In genomic region chr3:45955017-45955647, GRCh38 we compare ENCODE assay signal across 22 cellular contexts. TPM values are rescaled to one million over a fixed set of nuclear protein-coding genes. Genes with fewer than 3 reads are reported as not detected.
DNase-seq lines count a peak whose midpoint lies in the region; ATAC-seq and TF ChIP-seq lines count a peak whose summit lies in the region.
"Had no signal": no experiment of that assay in that cellular context is flagged by ENCODE, and none has a peak within 500 bp of the region (broad histone marks: within the 10 kb centered on the region; RNA-seq: fewer than 3 reads in every experiment).

No MANE protein-coding gene starts in this region.

- H3K27me3 ChIP-seq in SK-N-SH (ENCODE audit: insufficient read depth) (no peaks in the 10 kb centered on the region), gastrocnemius medialis (no peaks in the 10 kb centered on the region)

- no peak overlapping the region for H3K9ac ChIP-seq in SK-N-SH
- H3K9ac ChIP-seq: KMS-11 had no signal

- no peaks in the 10 kb centered on the region for H3K9me3 ChIP-seq in SK-N-SH
- no peaks in the 10 kb centered on the region for H3K9me3 ChIP-seq in gastrocnemius medialis

- H2AFZ ChIP-seq in SK-N-SH (ENCODE audit: low read depth) = no peak overlapping the region

- H3K4me1 ChIP-seq in SK-N-SH (ENCODE audit: control insufficient read depth in 1 of 2, insufficient read depth in 2 of 2, low read depth in 1 of 2, low read length in 1 of 2) (no peaks in the 10 kb centered on the region), gastrocnemius medialis (peaks cover 15 to 21% of the 10 kb centered on the region in 2 donors)

- no peak for TF ChIP-seq POLR2A in gastrocnemius medialis (IDR thresholded peaks at IDR 0.05)

- no peaks in the 10 kb centered on the region for H4K20me1 ChIP-seq in SK-N-SH (ENCODE audit: insufficient read depth)

- H3K36me3 ChIP-seq in SK-N-SH (replicated peaks in 1 of 2; ENCODE audit: control insufficient read depth in 1 of 2, insufficient read depth in 2 of 2, low read length in 1 of 2) = peaks cover 25 to 86% of the 10 kb centered on the region in 2 experiments
- peaks cover 0 to 92% of the 10 kb centered on the region in 2 donors for H3K36me3 ChIP-seq in gastrocnemius medialis

- peaks cover 53 to 68% of the 10 kb centered on the region in 2 donors for H3K4me1 Mint-ChIP-seq in immature natural killer cell
- H3K4me1 Mint-ChIP-seq: IgD-negative memory B cell had no signal

- ATAC-seq in SK-N-SH treated with all-trans-retinoic acid at 6 μM for 48 hours = no peak
- ATAC-seq in left ventricle myocardium superior = no peak
- ATAC-seq in gastrocnemius medialis = no peak
- ATAC-seq: PC-3 had no signal

- peaks cover 0 to 6% (median 3%) of the 10 kb centered on the region in 3 donors for H3K27me3 Mint-ChIP-seq in immature natural killer cell (ENCODE audit: low read depth in 3 of 3)
- H3K27me3 Mint-ChIP-seq: IgD-negative memory B cell had no signal

- DNase-seq in SK-N-SH (peak; percentile 33), cardiac septum (ENCODE audit: low spot score) (peak; percentile 20), left ventricle myocardium superior (no peak), gastrocnemius medialis (no peak), immature natural killer cell (no peak), HCEC 1CT (no peak)
- DNase-seq: ACHN; DMS153; MM.1S; NCI-H2029; NCI-H446 treated with DMSO at 0.1 percent for 48 hours; NCI-H526; NCI-H82; NK-92 treated with Interleukin-12 subunit alpha and Interleukin-12 subunit beta, amount 100 ng/mL, for 24 hours; PC-3 had no signal

- H3K79me2 ChIP-seq in SK-N-SH (ENCODE audit: insufficient read depth) = no peaks in the 10 kb centered on the region

- H3K9me3 Mint-ChIP-seq in immature natural killer cell = no peaks in the 10 kb centered on the region
- H3K9me3 Mint-ChIP-seq: IgD-negative memory B cell had no signal

- H3F3A ChIP-seq in SK-N-SH (replicated peaks; ENCODE audit: insufficient read depth) = no peaks in the 10 kb centered on the region

- H3K36me3 Mint-ChIP-seq in immature natural killer cell = peaks cover 56 to 88% (median 67%) of the 10 kb centered on the region in 3 donors

- H3K4me3 ChIP-seq in SK-N-SH (ENCODE audit: low read depth in 2 of 2, low read length in 1 of 2) = no peak overlapping the region
- no peak overlapping the region for H3K4me3 ChIP-seq in gastrocnemius medialis

- H3K9me2 ChIP-seq in SK-N-SH = no peaks in the 10 kb centered on the region

- no peak overlapping the region for H3K4me2 ChIP-seq in SK-N-SH
- H3K4me2 ChIP-seq: KMS-11 had no signal

- POLR2A ChIA-PET in SK-N-SH (lab: Yijun Ruan, JAX) = no interaction called here

- no peak for TF ChIP-seq EP300 in SK-N-SH (IDR thresholded peaks at IDR 0.05; ENCODE audit: borderline replicate concordance in 1 of 2, low read depth in 1 of 2, low read length in 1 of 2)

- TF ChIP-seq CTCF in SK-N-SH (IDR thresholded peaks at IDR 0.05) (no peak), gastrocnemius medialis (IDR thresholded peaks at IDR 0.05 in 4 of 5, conservative IDR thresholded peaks at IDR 0.05 in 1 of 5) (no peak)

- no peak for TF ChIP-seq RAD21 in SK-N-SH (IDR thresholded peaks at IDR 0.05; ENCODE audit: low read length)

- intact Hi-C loops in cardiac septum (cut with DNase I) (no loop called here), left ventricle myocardium superior (cut with micrococcal nuclease) (no loop called here), gastrocnemius medialis (cut with DNase I; ENCODE audit: low total_unique reads) (no loop called here)

- 82% methylated on average over 11 of the region's 11 CpGs for WGBS in SK-N-SH (ENCODE audit: low lambda C conversion rate)

- CTCF ChIA-PET in SK-N-SH (lab: Yijun Ruan, JAX) = interaction anchor here (0.8 to 1.5 kb wide), 2 partner anchors 10 to 26 kb away, joined by 3 to 4 read pairs; no protein-coding TSS in a partner anchor

- in situ Hi-C loops in gastrocnemius medialis (cut with MboI; ENCODE audit: low sequenced_read_pairs in 4 of 4) = no loop called here

- H3K27ac ChIP-seq in SK-N-SH (ENCODE audit: low read depth in 2 of 2, low read length in 1 of 2) = no peak overlapping the region
- H3K27ac ChIP-seq in gastrocnemius medialis = peak overlapping the region; percentile 21 to 100 (median 96)
- H3K27ac ChIP-seq: 22Rv1, HL-60, KMS-11 had no signal

- H3K4me3 Mint-ChIP-seq in immature natural killer cell = no peak overlapping the region
- H3K4me3 Mint-ChIP-seq: IgD-negative memory B cell had no signal

- H3K27ac Mint-ChIP-seq in immature natural killer cell = no peak overlapping the region
- H3K27ac Mint-ChIP-seq: IgD-negative memory B cell had no signal

TF ChIP-seq in SK-N-SH, 30 proteins besides CTCF, POLR2A, EP300 and RAD21 (continues in another document):
- TF ChIP-seq ZBTB33 (IDR thresholded peaks at IDR 0.05; ENCODE audit: borderline replicate concordance, low read depth) (no peak), IRF3 (IDR thresholded peaks at IDR 0.05; ENCODE audit: low read depth, low read length) (no peak), SIN3A (IDR thresholded peaks at IDR 0.05; ENCODE audit: borderline replicate concordance, low read depth, low read length) (no peak), FOXM1 (IDR thresholded peaks at IDR 0.05; ENCODE audit: low read depth) (no peak), NRF1 (IDR thresholded peaks at IDR 0.05; ENCODE audit: low read depth, low read length) (no peak), MXI1 (IDR thresholded peaks at IDR 0.05; ENCODE audit: low read depth, low read length) (no peak)

TF ChIP-seq in SK-N-SH treated with all-trans-retinoic acid at 6 μM for 48 hours, 23 proteins besides CTCF, POLR2A, EP300 and RAD21:
- TF ChIP-seq GLIS3 (CRISPR knock-in tag; IDR thresholded peaks at IDR 0.05) = no peak
- no peak for TF ChIP-seq ZC3H10 (CRISPR knock-in tag; IDR thresholded peaks at IDR 0.05)
- TF ChIP-seq ZFP3 (CRISPR knock-in tag; IDR thresholded peaks at IDR 0.05) = no peak
- TF ChIP-seq TCF4 (CRISPR knock-in tag; IDR thresholded peaks at IDR 0.05; ENCODE audit: borderline replicate concordance) = no peak
- no peak for TF ChIP-seq SNAI2 (CRISPR knock-in tag; IDR thresholded peaks at IDR 0.05)
- no peak for TF ChIP-seq ZNF70 (CRISPR knock-in tag; IDR thresholded peaks at IDR 0.05)
- TF ChIP-seq ZNF565 (CRISPR knock-in tag; conservative IDR thresholded peaks at IDR 0.05; ENCODE audit: low read depth) = no peak
- TF ChIP-seq OSR1 (CRISPR knock-in tag; IDR thresholded peaks at IDR 0.05) = no peak
- TF ChIP-seq PATZ1 (CRISPR knock-in tag; IDR thresholded peaks at IDR 0.05; ENCODE audit: borderline replicate concordance) = no peak
- no peak for TF ChIP-seq CREB5 (CRISPR knock-in tag; IDR thresholded peaks at IDR 0.05; ENCODE audit: low read depth)
- TF ChIP-seq ZFP30 (CRISPR knock-in tag; IDR thresholded peaks at IDR 0.05) = no peak
- TF ChIP-seq CSRNP3 (CRISPR knock-in tag; IDR thresholded peaks at IDR 0.05) = no peak
- no peak for TF ChIP-seq PPARA (CRISPR knock-in tag; IDR thresholded peaks at IDR 0.05; ENCODE audit: borderline replicate concordance)
TF ChIP-seq in SK-N-SH treated with all-trans-retinoic acid at 6 μM for 48 hours: peak in this region for 0.

RNA-seq across cellular contexts. Expression of gene CXCR6, which starts 11.9 kb away (rescaled TPM):
- polyA plus RNA-seq in SK-N-SH (2012; rRNA removed) (not detected in 2 replicates), immature natural killer cell (10 to 100 TPM in 1 of 3 donors, 1 to 10 TPM in 2; 2.7 to 14.7 (median 8.5) TPM)
- polyA plus RNA-seq in SK-N-SH (2012; cell fraction: cytosol; rRNA removed) = not detected in 2 replicates
- not detected in 2 replicates for polyA plus RNA-seq in SK-N-SH (2012; cell fraction: nucleus; rRNA removed)
- total RNA-seq in cardiac septum (0.32 TPM), left ventricle myocardium superior (0.59 TPM), gastrocnemius medialis (under 1 TPM in 2 of 4 donors, not detected in 2; 0.29 to 0.51 TPM)
- total RNA-seq: H4, PC-3 had no signal
- polyA plus RNA-seq: BJ had no signal

RNA-seq across cellular contexts. Expression of gene FYCO1, which starts 40.5 kb away (rescaled TPM):
- polyA plus RNA-seq in SK-N-SH (2012; rRNA removed) = 5.5 and 5.7 TPM in 2 replicates
- 5.2 and 6.2 TPM in 2 replicates for polyA plus RNA-seq in SK-N-SH (2012; cell fraction: cytosol; rRNA removed)
- 7.9 and 9.9 TPM in 2 replicates for polyA plus RNA-seq in SK-N-SH (2012; cell fraction: nucleus; rRNA removed)
- total RNA-seq in cardiac septum = 129 TPM
- total RNA-seq in left ventricle myocardium superior = 146 TPM
- total RNA-seq in gastrocnemius medialis = 10 to 100 TPM; 47.4 to 99.8 (median 84.2) TPM
- polyA plus RNA-seq in immature natural killer cell = 1 to 10 TPM in 2 of 3 donors, under 1 TPM in 1; 0.22 to 6.1 (median 2.1) TPM

Comparison
In these comparisons a context has a peak if more than half of its experiments do, and no peak if none do; other contexts are left out.
1. DNase-seq: peak in SK-N-SH (single experiment) and cardiac septum (single experiment); none in left ventricle myocardium superior (single experiment), gastrocnemius medialis (0 of 2), immature natural killer cell (0 of 3) and HCEC 1CT (single experiment).
2. H3K27ac ChIP-seq: peak in gastrocnemius medialis (4 of 4); none in SK-N-SH (0 of 2).